In genomic region chr20:51385941-51386530, GRCh38 we compare ENCODE assay signal across 8 cellular contexts.
DNase-seq lines count a peak whose midpoint lies in the region; ATAC-seq, FAIRE-seq and TF ChIP-seq lines count a peak whose summit lies in the region.

No MANE protein-coding gene starts in this region.

- intact Hi-C loops in posterior cingulate gyrus (cut with DNase I), result loop anchor here (5.0 kb wide), 1 partner anchor 211 kb away; no protein-coding TSS in a partner anchor

- peak; percentile 60 for TF ChIP-seq CTCF in C4-2B (conservative IDR thresholded peaks at IDR 0.05)

- no peak for FAIRE-seq in GM19239 (lab: Jason Lieb, UNC)

- ATAC-seq in GM19463 (IDR thresholded peaks at IDR 0.05; ENCODE audit: unreplicated experiment), result peak; percentile 47

- no peak overlapping the region for H3K27ac ChIP-seq in C4-2B

- peak; percentile 60 for DNase-seq in RPMI7951 (ENCODE audit: low read depth)
- DNase-seq in central memory CD4-positive, alpha-beta T cell, result peak; percentile 27
- DNase-seq in medulla oblongata (ENCODE audit: extremely low spot score), result peak; percentile 17
- DNase-seq in GM19239 (ENCODE audit: insufficient read length, low spot score), result no peak
- DNase-seq in posterior cingulate gyrus, result no peak
- DNase-seq in NCI-H1417 treated with DMSO at 0.1 percent for 48 hours (lab: John Stamatoyannopoulos, UW), result no peak

Comparison
In these comparisons a context has a peak if more than half of its experiments do, and no peak if none do; other contexts are left out.
1. DNase-seq: peak in RPMI7951 (single experiment), central memory CD4-positive, alpha-beta T cell (single experiment) and medulla oblongata (single experiment); none in GM19239 (single experiment), posterior cingulate gyrus (0 of 10) and NCI-H1417 treated with DMSO at 0.1 percent for 48 hours (single experiment).